ENCODE assay signal across 9 cellular contexts in the genomic region with DNA sequence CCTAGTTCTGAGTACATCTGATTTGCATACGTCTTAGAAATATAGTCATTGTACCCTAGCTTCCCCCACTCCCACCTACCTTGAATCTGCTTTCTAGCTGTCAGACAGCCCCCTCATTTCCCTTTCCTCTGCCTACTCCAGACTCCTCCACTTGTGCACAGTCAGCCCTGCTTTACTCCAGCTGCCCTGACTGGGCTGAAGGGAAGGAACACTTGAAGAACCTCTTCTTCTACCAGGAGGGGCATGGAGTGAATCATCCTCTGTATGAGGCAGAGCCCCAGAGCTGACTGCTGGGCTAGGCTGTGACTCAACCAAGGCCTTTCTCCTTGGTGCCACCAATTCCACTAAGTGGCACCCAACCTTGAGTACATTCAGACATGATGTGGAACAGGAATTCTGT.
DNase-seq lines count a peak whose midpoint lies in the region.
"Had no signal": no experiment of that assay in that cellular context is flagged by ENCODE, and none has a peak within 500 bp of the region (broad histone marks: within the 10 kb centered on the region; RNA-seq: fewer than 3 reads in every experiment).

No MANE protein-coding gene starts in this region.

- H3K4me3 Mint-ChIP-seq in T-helper 2 cell treated with Interferon-gamma antibody and Interleukin-4, amounts not matched to agents 5 μg/mL and 100 μg/mL, for 36 hours: no peak overlapping the region

- DNase-seq in HPDE6-E6E7 (ENCODE audit: extremely low spot score) (peak; percentile 50), epithelial cell of prostate (ENCODE audit: low read depth, low spot score) (peak; percentile 37), activated gamma-delta T cell treated with Interleukin-2 at 50 U/mL for 16 hours (no peak), SKM-1 (lab: John Stamatoyannopoulos, UW; ENCODE audit: unreplicated experiment) (no peak), NCI-H187 (lab: John Stamatoyannopoulos, UW) (no peak), NCI-H2196 treated with DMSO at 0.1 percent for 48 hours (lab: John Stamatoyannopoulos, UW; ENCODE audit: unreplicated experiment) (no peak)
- peak; percentile 57 for DNase-seq in T-helper 2 cell treated with Interferon-gamma antibody and Interleukin-4, amounts not matched to agents 5 μg/mL and 100 μg/mL, for 36 hours (ENCODE audit: low spot score)
- DNase-seq in stimulated activated CD4-positive, alpha-beta T cell treated with anti-CD3 and anti-CD28 coated beads, Interleukin-4, amount 100 ng/mL, for 48 hours (ENCODE audit: low read depth in 2 of 2): peak; percentile 16 to 47
- DNase-seq: NCI-H2081 treated with DMSO at 0.1 percent for 48 hours had no signal

- H3K36me3 Mint-ChIP-seq in T-helper 2 cell treated with Interferon-gamma antibody and Interleukin-4, amounts not matched to agents 5 μg/mL and 100 μg/mL, for 36 hours (ENCODE audit: low read depth): no peaks in the 10 kb centered on the region

- H3K27me3 Mint-ChIP-seq in T-helper 2 cell treated with Interferon-gamma antibody and Interleukin-4, amounts not matched to agents 5 μg/mL and 100 μg/mL, for 36 hours (ENCODE audit: low read depth): peaks cover 1% of the 10 kb centered on the region

- no peaks in the 10 kb centered on the region for H3K4me1 Mint-ChIP-seq in T-helper 2 cell treated with Interferon-gamma antibody and Interleukin-4, amounts not matched to agents 5 μg/mL and 100 μg/mL, for 36 hours (ENCODE audit: low read depth)

- H3K27ac Mint-ChIP-seq in T-helper 2 cell treated with Interferon-gamma antibody and Interleukin-4, amounts not matched to agents 5 μg/mL and 100 μg/mL, for 36 hours: peak overlapping the region; percentile 53

- no peaks in the 10 kb centered on the region for H3K9me3 Mint-ChIP-seq in T-helper 2 cell treated with Interferon-gamma antibody and Interleukin-4, amounts not matched to agents 5 μg/mL and 100 μg/mL, for 36 hours

- no peak overlapping the region for H3K27ac ChIP-seq in epithelial cell of prostate

Comparison
In these comparisons a context has a peak if more than half of its experiments do, and no peak if none do; other contexts are left out.
1. DNase-seq: peak in HPDE6-E6E7 (single experiment), T-helper 2 cell treated with Interferon-gamma antibody and Interleukin-4, amounts not matched to agents 5 μg/mL and 100 μg/mL, for 36 hours (single experiment), epithelial cell of prostate (single experiment) and stimulated activated CD4-positive, alpha-beta T cell treated with anti-CD3 and anti-CD28 coated beads, Interleukin-4, amount 100 ng/mL, for 48 hours (2 of 2); none in activated gamma-delta T cell treated with Interleukin-2 at 50 U/mL for 16 hours (single experiment), SKM-1 (single experiment), NCI-H187 (0 of 2) and NCI-H2196 treated with DMSO at 0.1 percent for 48 hours (single experiment).